Comparison of ENCODE assay signal across 9 cellular contexts in the genomic region with DNA sequence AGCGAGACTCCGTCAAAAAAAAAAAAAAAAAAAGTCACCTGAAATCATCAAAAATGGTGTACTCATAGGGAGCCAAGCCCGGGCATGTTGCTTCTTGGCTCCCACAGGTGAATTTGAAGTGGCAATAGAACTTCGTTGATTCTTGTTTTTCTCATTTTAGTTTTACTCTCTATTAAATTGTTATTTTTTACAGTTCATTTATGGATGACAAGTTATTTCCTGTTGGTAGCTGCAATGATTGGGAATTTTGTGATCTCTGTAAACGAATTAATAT. TPM values are rescaled to one million over a fixed set of nuclear protein-coding genes. Genes with fewer than 3 reads are reported as not detected.
DNase-seq lines count a peak whose midpoint lies in the region; ATAC-seq, FAIRE-seq and TF ChIP-seq lines count a peak whose summit lies in the region.
"Had no signal": no experiment of that assay in that cellular context is flagged by ENCODE, and none has a peak within 500 bp of the region (broad histone marks: within the 10 kb centered on the region; RNA-seq: fewer than 3 reads in every experiment).

No MANE protein-coding gene starts in this region.

- TF ChIP-seq CTCF in activated B cell treated with CpG ODN at 0.5 μM for 24 hours (IDR thresholded peaks at IDR 0.05), result no peak
- no peak for TF ChIP-seq CTCF in stomach (IDR thresholded peaks at IDR 0.05)

- H3K36me3 Mint-ChIP-seq in activated CD8-positive, alpha-beta memory T cell treated with anti-CD3 and anti-CD28 coated beads, Interleukin-2, amount 10 ng/mL, durations not matched to agents 7 days and 5 days, result peaks cover 22% of the 10 kb centered on the region
- peaks cover 3% of the 10 kb centered on the region for H3K36me3 Mint-ChIP-seq in activated B cell treated with CpG ODN at 0.5 μM for 24 hours (ENCODE audit: low read depth)

- intact Hi-C loops in activated B cell treated with CpG ODN at 0.5 μM for 24 hours (cut with micrococcal nuclease), result loop anchor here (5.0 to 10.0 kb wide), 5 partner anchors 278 to 901 kb away; a partner anchor contains a TSS
- intact Hi-C loops in stomach (cut with DNase I; ENCODE audit: low total_unique reads), result no loop called here

- H3K9ac ChIP-seq in iPS-15b (ENCODE audit: low read depth, low read length), result no peak overlapping the region

- ATAC-seq in activated CD8-positive, alpha-beta memory T cell treated with anti-CD3 and anti-CD28 coated beads, Interleukin-2, amount 10 ng/mL, durations not matched to agents 7 days and 5 days, result no peak
- ATAC-seq in activated B cell treated with CpG ODN at 0.5 μM for 24 hours (ENCODE audit: low read depth), result no peak

- H3K4me1 Mint-ChIP-seq in activated CD8-positive, alpha-beta memory T cell treated with anti-CD3 and anti-CD28 coated beads, Interleukin-2, amount 10 ng/mL, durations not matched to agents 7 days and 5 days, result peaks cover 66% of the 10 kb centered on the region
- peaks cover 56% of the 10 kb centered on the region for H3K4me1 Mint-ChIP-seq in activated B cell treated with CpG ODN at 0.5 μM for 24 hours

- WGBS in stomach, 5 donors, result 50 to 66% (median 59%) methylated on average over 5 of the region's 5 CpGs

- CTCF ChIA-PET in activated CD8-positive, alpha-beta memory T cell treated with anti-CD3 and anti-CD28 coated beads, Interleukin-2, amount 10 ng/mL, durations not matched to agents 7 days and 5 days (lab: Charles Lee), result interaction anchor here (0.7 to 5.7 kb wide), 13 partner anchors 10 to 551 kb away, joined by 3 to 77 read pairs (median 8); a partner anchor contains a TSS
- CTCF ChIA-PET in activated B cell treated with CpG ODN at 0.5 μM for 24 hours (lab: Charles Lee), result interaction anchor here (0.9 to 1.3 kb wide), 3 partner anchors 12 to 293 kb away, joined by 3 to 4 read pairs (median 3); a partner anchor contains a TSS

- no peak for TF ChIP-seq POLR2A in stomach (IDR thresholded peaks at IDR 0.05)
- no peak for TF ChIP-seq POLR2A in GM12892 (IDR thresholded peaks at IDR 0.05; ENCODE audit: low read depth, low read length)

- H3K27ac Mint-ChIP-seq in activated CD8-positive, alpha-beta memory T cell treated with anti-CD3 and anti-CD28 coated beads, Interleukin-2, amount 10 ng/mL, durations not matched to agents 7 days and 5 days, result peak overlapping the region; percentile 94
- no peak overlapping the region for H3K27ac Mint-ChIP-seq in activated B cell treated with CpG ODN at 0.5 μM for 24 hours

- FAIRE-seq in GM12892 (lab: Jason Lieb, UNC), result no peak

- TF ChIP-seq EP300 in stomach (IDR thresholded peaks at IDR 0.05), result no peak

- peak overlapping the region; percentile 27 to 96 (median 91) for H3K27ac ChIP-seq in stomach

- no peaks in the 10 kb centered on the region for H3K9me3 Mint-ChIP-seq in activated CD8-positive, alpha-beta memory T cell treated with anti-CD3 and anti-CD28 coated beads, Interleukin-2, amount 10 ng/mL, durations not matched to agents 7 days and 5 days (ENCODE audit: low read depth)
- H3K9me3 Mint-ChIP-seq in activated B cell treated with CpG ODN at 0.5 μM for 24 hours, result no peaks in the 10 kb centered on the region

- POLR2A ChIA-PET in activated B cell treated with CpG ODN at 0.5 μM for 24 hours (lab: Charles Lee), result interaction anchor here (0.6 to 4.6 kb wide), 8 partner anchors 10 to 238 kb away, joined by 3 to 25 read pairs (median 4); a partner anchor contains a TSS

- no peaks in the 10 kb centered on the region for H3K27me3 ChIP-seq in iPS-15b (ENCODE audit: control insufficient read depth, insufficient read depth, low read length)
- H3K27me3 ChIP-seq in stomach, result no peaks in the 10 kb centered on the region

- peak overlapping the region; percentile 91 for H3K4me3 Mint-ChIP-seq in activated CD8-positive, alpha-beta memory T cell treated with anti-CD3 and anti-CD28 coated beads, Interleukin-2, amount 10 ng/mL, durations not matched to agents 7 days and 5 days
- peak overlapping the region; percentile 91 for H3K4me3 Mint-ChIP-seq in activated B cell treated with CpG ODN at 0.5 μM for 24 hours

- H3K4me3 ChIP-seq in iPS-15b (ENCODE audit: low read depth, low read length) (peak overlapping the region; percentile 85), stomach (peak overlapping the region; percentile 85 to 96 (median 90))

- H3K27me3 Mint-ChIP-seq in activated CD8-positive, alpha-beta memory T cell treated with anti-CD3 and anti-CD28 coated beads, Interleukin-2, amount 10 ng/mL, durations not matched to agents 7 days and 5 days, result no peaks in the 10 kb centered on the region
- no peaks in the 10 kb centered on the region for H3K27me3 Mint-ChIP-seq in activated B cell treated with CpG ODN at 0.5 μM for 24 hours

- H3K9me3 ChIP-seq in iPS-15b (ENCODE audit: control insufficient read depth, insufficient read depth, low read length), result no peaks in the 10 kb centered on the region
- no peaks in the 10 kb centered on the region for H3K9me3 ChIP-seq in stomach

- H3K4me1 ChIP-seq in iPS-15b (ENCODE audit: control insufficient read depth, insufficient read depth, low read length) (peaks cover 10% of the 10 kb centered on the region), stomach (peaks cover 22 to 73% (median 45%) of the 10 kb centered on the region in 4 donors)

- H3K36me3 ChIP-seq in iPS-15b (ENCODE audit: control insufficient read depth, insufficient read depth, low read length), result no peaks in the 10 kb centered on the region
- no peaks in the 10 kb centered on the region for H3K36me3 ChIP-seq in stomach

- no peak for DNase-seq in activated CD8-positive, alpha-beta memory T cell treated with anti-CD3 and anti-CD28 coated beads, Interleukin-2, amount 10 ng/mL, durations not matched to agents 7 days and 5 days
- DNase-seq in activated CD8-positive, alpha-beta memory T cell treated with anti-CD3 and anti-CD28 coated beads, Interleukin-2, amount 50 U/mL, for 48 hours, result no peak
- DNase-seq in activated B cell treated with CpG ODN at 0.5 μM for 24 hours, result no peak
- no peak for DNase-seq in stomach
- no peak for DNase-seq in NCI-H524 treated with DMSO at 0.1 percent for 48 hours (lab: John Stamatoyannopoulos, UW)
- no peak for DNase-seq in GM12892 (ENCODE audit: insufficient read length)
- no peak for DNase-seq in cerebellar cortex (ENCODE audit: low spot score)
- DNase-seq: activated effector memory CD4-positive, alpha-beta T cell treated with Interleukin-2 at 50 U/mL for 16 hours had no signal

RNA-seq across cellular contexts. Expression of a gene that starts 1.3 kb away (rescaled TPM):
- total RNA-seq in activated CD8-positive, alpha-beta memory T cell treated with anti-CD3 and anti-CD28 coated beads, Interleukin-2, amount 10 ng/mL, durations not matched to agents 7 days and 5 days, result 10 to 100 TPM; 41.4 to 45.1 TPM
- 20.7 and 30.5 TPM in 2 replicates for total RNA-seq in activated B cell treated with CpG ODN at 0.5 μM for 24 hours
- total RNA-seq in stomach, result 100 to 1,000 TPM in 4 of 5 donors, 10 to 100 TPM in 1; 49.4 to 148 (median 107) TPM
- polyA plus RNA-seq in stomach, result 10 to 100 TPM; 13.5 to 24.2 (median 22.9) TPM
- polyA plus RNA-seq in GM12892 (2012; ENCODE audit: missing spikeins), result 47.5 TPM

RNA-seq across cellular contexts. Expression of a gene that starts 9.4 kb away (rescaled TPM):
- total RNA-seq in activated CD8-positive, alpha-beta memory T cell treated with anti-CD3 and anti-CD28 coated beads, Interleukin-2, amount 10 ng/mL, durations not matched to agents 7 days and 5 days, result 10 to 100 TPM; 40.0 to 40.6 TPM
- total RNA-seq in activated B cell treated with CpG ODN at 0.5 μM for 24 hours (48.1 and 50.1 TPM in 2 replicates), stomach (10 to 100 TPM in 4 of 5 donors, 1 to 10 TPM in 1; 2.9 to 99.1 (median 41.1) TPM)
- polyA plus RNA-seq in stomach, result 10 to 100 TPM; 27.7 to 41.9 (median 29.9) TPM
- polyA plus RNA-seq in GM12892 (2012; ENCODE audit: missing spikeins), result 24.7 TPM
